In the genomic region with DNA sequence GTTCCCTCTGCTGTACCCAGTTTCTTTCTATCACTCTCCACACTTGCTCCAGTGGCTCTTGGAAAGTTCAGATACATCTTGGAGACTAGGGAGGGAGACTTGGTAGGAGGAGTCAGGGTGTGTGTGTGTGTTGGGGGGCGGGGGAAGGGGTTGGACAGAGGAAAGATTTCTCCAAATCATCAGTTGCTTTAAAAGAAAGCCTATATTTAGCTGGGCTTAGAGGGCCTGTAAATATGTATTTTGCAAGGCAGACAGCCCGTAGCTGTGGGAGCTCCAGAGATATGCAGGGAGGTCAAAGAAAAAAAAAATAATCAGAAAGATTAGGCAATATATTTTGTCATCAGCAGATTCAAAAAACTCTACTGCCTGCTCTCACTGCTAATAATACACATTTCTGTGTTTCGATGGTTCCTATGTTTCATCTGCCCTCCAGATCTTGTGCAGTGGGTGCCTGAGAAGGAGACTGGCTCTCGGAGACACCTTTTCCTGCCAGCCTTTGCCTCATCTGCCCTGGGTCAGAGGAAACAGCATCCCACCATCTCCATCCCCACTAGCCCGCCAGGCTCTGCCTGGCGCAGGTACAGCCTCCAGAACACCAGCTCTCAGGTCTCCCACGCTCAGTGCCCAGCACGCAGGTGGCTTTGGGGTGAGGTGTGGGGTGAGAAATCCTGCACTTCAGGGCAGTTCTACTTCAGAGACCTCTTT, we compare ENCODE assay signal across 11 cellular contexts. TPM values are rescaled to one million over a fixed set of nuclear protein-coding genes. Genes with fewer than 3 reads are reported as not detected.
A peak's percentile ranks its signal among the peaks of the same experiment; 100 is the strongest.
DNase-seq lines count a peak whose midpoint lies in the region; ATAC-seq and TF ChIP-seq lines count a peak whose summit lies in the region.
"Had no signal": no experiment of that assay in that cellular context is flagged by ENCODE, and none has a peak within 500 bp of the region (broad histone marks: within the 10 kb centered on the region; RNA-seq: fewer than 3 reads in every experiment).

No MANE protein-coding gene starts in this region.

- H3F3A ChIP-seq in Loucy (ENCODE audit: low read depth): no peaks in the 10 kb centered on the region

- H3K9me3 Mint-ChIP-seq in nephron: no peaks in the 10 kb centered on the region

- H3K4me3 ChIP-seq in Loucy (ENCODE audit: low read length, poor library complexity, severe bottlenecking) (no peak overlapping the region), cardiac fibroblast (replicated peaks in 1 of 2; ENCODE audit: low read depth in 2 of 2, low read length in 2 of 2) (no peak overlapping the region), lower leg skin (ENCODE audit: low read depth, poor library complexity, severe bottlenecking) (no peak overlapping the region)
- H3K4me3 ChIP-seq: SJSA1 had no signal

- H3K9me3 ChIP-seq in Loucy (ENCODE audit: insufficient read depth, low read depth, low read length): no peaks in the 10 kb centered on the region
- H3K9me3 ChIP-seq: Caco-2, SJSA1 had no signal

- WGBS in lower leg skin, 2 donors: 65% methylated on average over 8 of the region's 8 CpGs

- H3K27me3 ChIP-seq in Loucy (ENCODE audit: insufficient read depth, low read length, poor library complexity, severe bottlenecking): no peaks in the 10 kb centered on the region
- H3K27me3 ChIP-seq: SJSA1 had no signal

- TF ChIP-seq CTCF in AG09319 (IDR thresholded peaks at IDR 0.05; ENCODE audit: low read depth, low read length): no peak
- TF ChIP-seq CTCF in Loucy (conservative IDR thresholded peaks at IDR 0.05; ENCODE audit: low read length): no peak
- TF ChIP-seq CTCF in cardiac fibroblast (IDR thresholded peaks at IDR 0.05; ENCODE audit: low read depth, low read length): no peak
- no peak for TF ChIP-seq CTCF in nephron (IDR thresholded peaks at IDR 0.05; ENCODE audit: unreplicated experiment in 3 of 3)
- TF ChIP-seq CTCF in lower leg skin (IDR thresholded peaks at IDR 0.05): no peak

- peaks cover 34% of the 10 kb centered on the region for H3K4me1 ChIP-seq in Loucy (ENCODE audit: insufficient read depth, low read length, poor library complexity, severe bottlenecking)

- DNase-seq in AG09319 (ENCODE audit: extremely low read depth, low read depth) (peak; percentile 49), cardiac fibroblast (ENCODE audit: low read depth in 2 of 2) (peak; percentile 49 to 87), NCI-H2081 (lab: John Stamatoyannopoulos, UW) (no peak), left colon (no peak), lower leg skin (ENCODE audit: low spot score in 2 of 2) (no peak)
- DNase-seq: Caco-2, NCI-H1105 treated with DMSO at 0.1 percent for 48 hours had no signal

- H3K9ac ChIP-seq in Loucy (ENCODE audit: low read depth, low read length, poor library complexity, severe bottlenecking): peak overlapping the region; percentile 8

- no peak overlapping the region for H2AFZ ChIP-seq in Loucy (ENCODE audit: low read length)

- peaks cover 5% of the 10 kb centered on the region for H3K79me2 ChIP-seq in Loucy (ENCODE audit: insufficient read depth, low read length)

- H3K4me1 Mint-ChIP-seq in nephron: peaks cover 18% of the 10 kb centered on the region

- H3K4me2 ChIP-seq in Loucy (ENCODE audit: low read depth, low read length, poor library complexity, severe bottlenecking): no peak overlapping the region

- ATAC-seq in left colon (no peak), HG03039 (IDR thresholded peaks at IDR 0.05; ENCODE audit: unreplicated experiment) (no peak)

- H4K20me1 ChIP-seq in Loucy (ENCODE audit: insufficient read depth, low read length, poor library complexity, severe bottlenecking): peaks cover 4% of the 10 kb centered on the region

- intact Hi-C loops in left colon (cut with DNase I, micrococcal nuclease): no loop called here
- intact Hi-C loops in lower leg skin (cut with DNase I; ENCODE audit: low total_unique reads): no loop called here

- peaks cover 4% of the 10 kb centered on the region for H3K27me3 Mint-ChIP-seq in nephron (ENCODE audit: low read depth)

- H3K4me3 Mint-ChIP-seq in nephron: peak overlapping the region; percentile 48 to 81 (median 74)

- no peaks in the 10 kb centered on the region for H3K36me3 Mint-ChIP-seq in nephron (ENCODE audit: low read depth)

- peak overlapping the region; percentile 92 to 99 (median 99) for H3K27ac Mint-ChIP-seq in nephron

- no peak for TF ChIP-seq POLR2A in lower leg skin (IDR thresholded peaks at IDR 0.05)

- no peaks in the 10 kb centered on the region for H3K9me2 ChIP-seq in Loucy (replicated peaks; ENCODE audit: low read depth, low read length)

- no peaks in the 10 kb centered on the region for H3K36me3 ChIP-seq in Loucy (ENCODE audit: insufficient read depth, low read length)

RNA-seq across cellular contexts. Expression of a gene that starts 4.8 kb away (rescaled TPM):
- 10 to 100 TPM; 30.6 to 34.3 TPM for total RNA-seq in left colon
- total RNA-seq in lower leg skin: 10 to 100 TPM; 20.7 to 31.9 (median 29.5) TPM

RNA-seq across cellular contexts. Expression of a gene that starts 10.5 kb away (rescaled TPM):
- total RNA-seq in left colon: 1 to 10 TPM in 1 of 2 donors, under 1 TPM in 1; 0.31 to 4.7 TPM
- 1 to 10 TPM; 1.0 to 9.9 (median 5.6) TPM for total RNA-seq in lower leg skin
- total RNA-seq: Caco-2 had no signal

RNA-seq across cellular contexts. Expression of a gene that starts 25.3 kb away (rescaled TPM):
- total RNA-seq in left colon: under 1 TPM; 0.70 to 0.92 TPM
- under 1 TPM in 1 of 4 donors, not detected in 3; 0.39 TPM for total RNA-seq in lower leg skin

RNA-seq across cellular contexts. Expression of a gene that starts 46.2 kb away (rescaled TPM):
- 10 to 100 TPM; 33.5 to 91.9 TPM for total RNA-seq in left colon
- total RNA-seq in lower leg skin: 10 to 100 TPM; 15.0 to 90.5 (median 25.8) TPM

Comparison
In these comparisons a context has a peak if more than half of its experiments do, and no peak if none do; other contexts are left out.
1. DNase-seq: peak in AG09319 (single experiment) and cardiac fibroblast (2 of 2); none in NCI-H2081 (0 of 2), left colon (0 of 2) and lower leg skin (0 of 2).